In genomic region chr19:47047272-47047930, GRCh38 we compare ENCODE assay signal across 1 cellular context.
TF ChIP-seq lines count a peak whose summit lies in the region.

No MANE protein-coding gene starts in this region.

TF ChIP-seq in HepG2, 621 proteins besides CTCF, POLR2A, EP300 and RAD21 (continued from another document and continues in another):
- no peak for TF ChIP-seq ZNF629 (CRISPR knock-in tag; conservative IDR thresholded peaks at IDR 0.05)
- TF ChIP-seq CC2D1A (CRISPR knock-in tag; IDR thresholded peaks at IDR 0.05): no peak
- no peak for TF ChIP-seq IRF1 (CRISPR knock-in tag; IDR thresholded peaks at IDR 0.05; ENCODE audit: low read depth)
- 0 out of 2 replicates have a peak, but pooled peaks have one; percentile 24 for TF ChIP-seq ZNF343 (CRISPR knock-in tag; IDR thresholded peaks at IDR 0.05)
- TF ChIP-seq NFYC (CRISPR knock-in tag; IDR thresholded peaks at IDR 0.05): no peak
- TF ChIP-seq STAG1 (CRISPR knock-in tag; IDR thresholded peaks at IDR 0.05): no peak
- TF ChIP-seq GATAD2A (CRISPR knock-in tag; IDR thresholded peaks at IDR 0.05): no peak
- no peak for TF ChIP-seq HOXA9 (CRISPR knock-in tag; IDR thresholded peaks at IDR 0.05; ENCODE audit: borderline replicate concordance)
- no peak for TF ChIP-seq GABPA (IDR thresholded peaks at IDR 0.05; ENCODE audit: low read depth, low read length)
- no peak for TF ChIP-seq GABPA (CRISPR knock-in tag; IDR thresholded peaks at IDR 0.05; ENCODE audit: low read depth)
- TF ChIP-seq ZNF556 (CRISPR knock-in tag; IDR thresholded peaks at IDR 0.05; ENCODE audit: borderline replicate concordance): no peak
- TF ChIP-seq ATF2 (CRISPR knock-in tag; IDR thresholded peaks at IDR 0.05): peak; percentile 11; the same call in 1 of the 2 replicates
- TF ChIP-seq ZNF781 (CRISPR knock-in tag; IDR thresholded peaks at IDR 0.05; ENCODE audit: borderline replicate concordance, not compliant biosample characterization): peak; percentile 5
- no peak for TF ChIP-seq KLF13 (CRISPR knock-in tag; IDR thresholded peaks at IDR 0.05)
- TF ChIP-seq ZNF639 (CRISPR knock-in tag; conservative IDR thresholded peaks at IDR 0.05): no peak
- no peak for TF ChIP-seq YEATS2 (CRISPR knock-in tag; IDR thresholded peaks at IDR 0.05; ENCODE audit: borderline replicate concordance)
- TF ChIP-seq NR2F6 (IDR thresholded peaks at IDR 0.05): no peak
- no peak for TF ChIP-seq NR2F6 (CRISPR knock-in tag; IDR thresholded peaks at IDR 0.05)
- no peak for TF ChIP-seq GLI4 (CRISPR knock-in tag; IDR thresholded peaks at IDR 0.05; ENCODE audit: borderline replicate concordance)
- 0 out of 2 replicates have a peak, but pooled peaks have one; percentile 17 for TF ChIP-seq KLF6 (CRISPR knock-in tag; IDR thresholded peaks at IDR 0.05)
- no peak for TF ChIP-seq MTA3 (CRISPR knock-in tag; IDR thresholded peaks at IDR 0.05)
- TF ChIP-seq SMAD1 (CRISPR knock-in tag; IDR thresholded peaks at IDR 0.05; ENCODE audit: borderline replicate concordance, low read depth): no peak
- TF ChIP-seq ZBTB33 (CRISPR knock-in tag; IDR thresholded peaks at IDR 0.05): no peak
- no peak for TF ChIP-seq NR1H2 (CRISPR knock-in tag; IDR thresholded peaks at IDR 0.05; ENCODE audit: borderline replicate concordance, low read depth)
- TF ChIP-seq HIC2 (CRISPR knock-in tag; IDR thresholded peaks at IDR 0.05; ENCODE audit: low read depth): no peak
- no peak for TF ChIP-seq NFIC (IDR thresholded peaks at IDR 0.05; ENCODE audit: low read length)
- TF ChIP-seq THAP11 (CRISPR knock-in tag; IDR thresholded peaks at IDR 0.05): no peak
- TF ChIP-seq DDIT3 (CRISPR knock-in tag; IDR thresholded peaks at IDR 0.05): no peak
- TF ChIP-seq ZNF34 (CRISPR knock-in tag; IDR thresholded peaks at IDR 0.05; ENCODE audit: borderline replicate concordance): no peak
- peak; percentile 91 for TF ChIP-seq ZNF770 (CRISPR knock-in tag; IDR thresholded peaks at IDR 0.05)
- no peak for TF ChIP-seq IRX3 (CRISPR knock-in tag; IDR thresholded peaks at IDR 0.05; ENCODE audit: borderline replicate concordance, low read depth)
- no peak for TF ChIP-seq ZBTB26 (CRISPR knock-in tag; IDR thresholded peaks at IDR 0.05; ENCODE audit: borderline replicate concordance)
- no peak for TF ChIP-seq ZBTB20 (CRISPR knock-in tag; IDR thresholded peaks at IDR 0.05; ENCODE audit: borderline replicate concordance, low read depth)
- TF ChIP-seq SMARCE1 (IDR thresholded peaks at IDR 0.05; ENCODE audit: borderline replicate concordance): no peak
- no peak for TF ChIP-seq WIZ (CRISPR knock-in tag; IDR thresholded peaks at IDR 0.05)
- TF ChIP-seq DRAP1 (CRISPR knock-in tag; IDR thresholded peaks at IDR 0.05): no peak
- TF ChIP-seq FOXA1 (IDR thresholded peaks at IDR 0.05): no peak
- no peak for TF ChIP-seq FOXA1 (CRISPR knock-in tag; IDR thresholded peaks at IDR 0.05)
- no peak for TF ChIP-seq SCMH1 (CRISPR knock-in tag; IDR thresholded peaks at IDR 0.05; ENCODE audit: borderline replicate concordance)
- TF ChIP-seq PLSCR1 (CRISPR knock-in tag; IDR thresholded peaks at IDR 0.05; ENCODE audit: borderline replicate concordance): no peak
- TF ChIP-seq ZSCAN29 (CRISPR knock-in tag; conservative IDR thresholded peaks at IDR 0.05): no peak
- no peak for TF ChIP-seq ATAD3A (CRISPR knock-in tag; IDR thresholded peaks at IDR 0.05)
- no peak for TF ChIP-seq E2F5 (CRISPR knock-in tag; conservative IDR thresholded peaks at IDR 0.05)
- TF ChIP-seq ZNF362 (CRISPR knock-in tag; IDR thresholded peaks at IDR 0.05; ENCODE audit: borderline replicate concordance): peak; percentile 74
- no peak for TF ChIP-seq LCORL (IDR thresholded peaks at IDR 0.05)
- TF ChIP-seq LCORL (CRISPR knock-in tag; IDR thresholded peaks at IDR 0.05): peak; percentile 54; the same call in 1 of the 2 replicates
- no peak for TF ChIP-seq NONO (IDR thresholded peaks at IDR 0.05)
- TF ChIP-seq NONO (CRISPR knock-in tag; conservative IDR thresholded peaks at IDR 0.05): 0 out of 2 replicates have a peak, but pooled peaks have one; percentile 5
- TF ChIP-seq YY1 (IDR thresholded peaks at IDR 0.05; ENCODE audit: insufficient read depth, insufficient replicate concordance, low read depth, low read length): peak; percentile 51
- TF ChIP-seq ZNF841 (CRISPR knock-in tag; IDR thresholded peaks at IDR 0.05; ENCODE audit: borderline replicate concordance): no peak
- TF ChIP-seq ZNF570 (CRISPR knock-in tag; IDR thresholded peaks at IDR 0.05; ENCODE audit: borderline replicate concordance): no peak
- no peak for TF ChIP-seq ATF5 (CRISPR knock-in tag; IDR thresholded peaks at IDR 0.05; ENCODE audit: low read depth)
